29 cellular contexts compared by ENCODE assay signal in genomic region chr5:91240175-91240574, GRCh38.
"Had no signal": no experiment of that assay in that cellular context is flagged by ENCODE, and none has a peak within 500 bp of the region (broad histone marks: within the 10 kb centered on the region; RNA-seq: fewer than 3 reads in every experiment).

No MANE protein-coding gene starts in this region.

- H3K4me1 ChIP-seq: ascending aorta had no signal

- FAIRE-seq: bronchial epithelial cell, TTC549 had no signal

- H3K4me3 ChIP-seq: ascending aorta, cardiac muscle cell had no signal

- H3K27ac ChIP-seq: ascending aorta, cardiac muscle cell, VCaP had no signal

- DNase-seq: activated B cell treated with CpG ODN at 0.5 μM for 24 hours; activated CD4-positive, alpha-beta memory T cell treated with anti-CD3 and anti-CD28 coated beads for 36 hours; activated CD4-positive, alpha-beta T cell treated with anti-CD3 and anti-CD28 coated beads, Interleukin-2, amount 10 ng/mL, durations not matched to agents 24 days and 14 days; activated CD4-positive, alpha-beta T cell treated with anti-CD3 and anti-CD28 coated beads, Interleukin-2, amount 50 U/mL, for 1 hour; activated CD4-positive, alpha-beta T cell treated with anti-CD3 and anti-CD28 coated beads, Interleukin-2, amount 50 U/mL, for 4 hours; activated CD4-positive, CD25-positive, alpha-beta regulatory T cell treated with anti-CD3 and anti-CD28 coated beads, Interleukin-2, amount 50 U/mL, for 72 hours; activated CD8-positive, alpha-beta memory T cell treated with anti-CD3 and anti-CD28 coated beads, Interleukin-2, amount 50 U/mL, for 4 hours; activated CD8-positive, alpha-beta T cell treated with anti-CD3 and anti-CD28 coated beads for 36 hours; activated effector memory CD4-positive, alpha-beta T cell treated with Interleukin-2 at 50 U/mL for 16 hours; activated gamma-delta T cell; activated naive CD4-positive, alpha-beta T cell treated with anti-CD3 and anti-CD28 coated beads for 36 hours; activated naive CD8-positive, alpha-beta T cell treated with anti-CD3 and anti-CD28 coated beads, Interleukin-2, amount 10 ng/mL, durations not matched to agents 7 days and 5 days; activated naive CD8-positive, alpha-beta T cell treated with anti-CD3 and anti-CD28 coated beads, Interleukin-2, amount 50 U/mL, for 24 hours; activated T-cell treated with anti-CD3 and anti-CD28 coated beads for 4 hours; activated T-cell treated with anti-CD3 and anti-CD28 coated beads, Interleukin-2, amount 50 U/mL, for 1 hour; activated T-cell treated with anti-CD3 and anti-CD28 coated beads, Interleukin-2, amount 50 U/mL, for 4 hours; activated T-cell treated with anti-CD3 and anti-CD28 coated beads, Interleukin-2, amount 50 U/mL, for 72 hours; amygdala; anterior cingulate cortex; caudate nucleus; cerebellar nuclear complex; T-helper 1 cell; T-helper 2 cell; T-helper 9 cell had no signal

- ATAC-seq: activated CD8-positive, alpha-beta T cell treated with anti-CD3 and anti-CD28 coated beads for 36 hours; activated naive CD8-positive, alpha-beta T cell treated with anti-CD3 and anti-CD28 coated beads, Interleukin-2, amount 50 U/mL, for 24 hours; activated T-cell treated with anti-CD3 and anti-CD28 coated beads, Interleukin-2, amount 50 U/mL, for 4 hours; activated T-cell treated with anti-CD3 and anti-CD28 coated beads, Interleukin-2, amount 50 U/mL, for 72 hours had no signal

- H3K27me3 ChIP-seq: ascending aorta, cardiac muscle cell had no signal

- H3K36me3 ChIP-seq: ascending aorta, cardiac muscle cell had no signal
